In the genomic region with DNA sequence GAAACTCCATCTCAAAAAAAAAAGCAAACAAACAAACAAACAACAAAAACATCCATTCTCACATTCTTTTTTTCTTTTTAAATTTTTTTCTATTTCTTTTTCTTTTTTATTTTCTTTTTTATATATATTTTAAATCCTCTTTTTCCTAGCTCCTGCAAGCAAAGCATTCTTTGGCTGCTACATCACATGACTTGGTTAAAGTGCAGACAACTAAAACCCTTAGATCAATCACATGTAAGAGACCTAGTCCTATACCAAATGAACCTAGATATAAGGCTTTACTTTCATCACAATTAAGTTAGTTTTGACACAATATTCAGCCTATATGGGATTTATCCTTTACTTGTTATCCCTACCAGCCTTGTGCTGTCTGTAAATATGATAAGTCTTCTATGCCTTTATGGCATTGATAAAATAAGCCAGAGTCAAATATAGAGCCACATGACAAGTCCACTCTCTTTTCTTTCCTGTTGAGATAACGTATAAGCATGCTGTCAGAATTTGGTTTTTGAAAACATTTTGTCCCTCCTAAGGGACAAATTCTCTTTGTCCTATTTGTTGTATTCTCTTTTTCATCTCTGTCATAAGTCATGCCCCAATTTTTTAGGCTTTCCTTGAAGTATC, we compare ENCODE assay signal across 19 cellular contexts.
"Had no signal": no experiment of that assay in that cellular context is flagged by ENCODE, and none has a peak within 500 bp of the region (broad histone marks: within the 10 kb centered on the region; RNA-seq: fewer than 3 reads in every experiment).

No MANE protein-coding gene starts in this region.

- ATAC-seq: activated CD4-positive, CD25-positive, alpha-beta regulatory T cell treated with anti-CD3 and anti-CD28 coated beads, Interleukin-2, amount 50 U/mL, for 24 hours; left lobe of liver; psoas muscle had no signal

- H3K9me3 Mint-ChIP-seq: activated naive CD8-positive, alpha-beta T cell treated with anti-CD3 and anti-CD28 coated beads, Interleukin-2, amount 10 ng/mL, durations not matched to agents 7 days and 5 days; neural crest cell; stimulated activated naive CD8-positive, alpha-beta T cell treated with anti-CD3 and anti-CD28 coated beads, Interleukin-15, Interleukin-2, amounts not matched to agents 100 ng/mL and 50 ng/mL, for 24 hours had no signal

- H3K4me3 Mint-ChIP-seq: activated naive CD8-positive, alpha-beta T cell treated with anti-CD3 and anti-CD28 coated beads, Interleukin-2, amount 10 ng/mL, durations not matched to agents 7 days and 5 days; neural crest cell; stimulated activated naive CD8-positive, alpha-beta T cell treated with anti-CD3 and anti-CD28 coated beads, Interleukin-15, Interleukin-2, amounts not matched to agents 100 ng/mL and 50 ng/mL, for 24 hours had no signal

- H3K27me3 Mint-ChIP-seq: activated naive CD8-positive, alpha-beta T cell treated with anti-CD3 and anti-CD28 coated beads, Interleukin-2, amount 10 ng/mL, durations not matched to agents 7 days and 5 days; stimulated activated naive CD8-positive, alpha-beta T cell treated with anti-CD3 and anti-CD28 coated beads, Interleukin-15, Interleukin-2, amounts not matched to agents 100 ng/mL and 50 ng/mL, for 24 hours had no signal

- DNase-seq: activated CD4-positive, alpha-beta T cell treated with anti-CD3 and anti-CD28 coated beads, Interleukin-2, amount 50 U/mL, for 4 hours; activated naive CD4-positive, alpha-beta T cell; activated naive CD8-positive, alpha-beta T cell treated with anti-CD3 and anti-CD28 coated beads, Interleukin-2, amount 10 ng/mL, durations not matched to agents 7 days and 5 days; amygdala; caudate nucleus; colonic mucosa; foreskin melanocyte; glutamatergic neuron; kidney; ovary; psoas muscle; right cardiac atrium; SW 1271; transverse colon; uterus had no signal

- H3K27ac Mint-ChIP-seq: activated naive CD8-positive, alpha-beta T cell treated with anti-CD3 and anti-CD28 coated beads, Interleukin-2, amount 10 ng/mL, durations not matched to agents 7 days and 5 days had no signal
